22 cellular contexts compared by ENCODE assay signal in the genomic region with DNA sequence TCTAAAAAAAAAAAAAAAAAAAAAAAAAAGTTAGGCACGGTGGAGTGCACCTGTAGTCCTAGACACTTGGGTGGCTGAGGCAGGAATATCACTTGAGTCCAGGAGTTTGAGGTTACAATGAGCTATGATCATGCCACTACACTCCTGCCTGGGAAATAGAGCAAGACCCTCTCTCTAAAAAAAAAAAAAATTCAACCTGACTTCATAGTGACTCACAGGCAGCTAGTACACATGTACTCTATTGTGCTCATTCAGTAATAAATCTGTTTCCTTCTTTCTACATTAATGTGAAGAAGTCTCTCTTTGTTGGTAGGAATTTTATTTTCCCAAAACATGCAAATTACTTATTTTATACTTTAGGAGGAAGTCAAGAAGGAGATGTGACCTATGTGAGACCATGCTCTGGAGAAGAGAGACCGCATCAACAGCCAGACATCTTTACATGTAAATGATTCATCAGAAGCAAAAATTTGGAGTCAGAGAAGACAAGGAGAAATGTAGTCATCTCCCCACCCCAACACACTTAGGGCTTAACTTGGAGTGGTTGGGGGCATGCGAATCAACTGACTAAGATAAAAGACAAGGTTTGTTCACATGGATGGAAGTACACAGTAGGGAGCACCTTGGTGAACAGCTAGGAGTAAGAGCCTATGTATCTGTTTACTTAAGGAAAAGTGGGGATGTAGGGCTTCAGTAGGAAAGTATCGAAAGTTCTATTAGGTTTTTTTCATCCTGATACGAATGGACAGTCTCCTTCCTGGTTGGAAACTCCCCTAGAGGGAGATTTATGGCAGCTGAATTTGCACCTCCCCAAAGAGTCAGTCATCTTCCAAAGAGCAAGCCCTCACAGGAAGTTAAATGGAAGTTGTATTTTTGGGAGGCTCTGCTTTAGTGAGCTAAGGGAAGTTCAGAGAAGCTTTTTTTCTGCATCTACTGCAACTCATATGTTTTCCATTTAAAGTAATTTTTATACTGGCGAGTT. TPM values are rescaled to one million over a fixed set of nuclear protein-coding genes. Genes with fewer than 3 reads are reported as not detected.
DNase-seq lines count a peak whose midpoint lies in the region; ATAC-seq, FAIRE-seq and TF ChIP-seq lines count a peak whose summit lies in the region.
"Had no signal": no experiment of that assay in that cellular context is flagged by ENCODE, and none has a peak within 500 bp of the region (broad histone marks: within the 10 kb centered on the region; RNA-seq: fewer than 3 reads in every experiment).

No MANE protein-coding gene starts in this region.

- TF ChIP-seq CTCF in Calu3 (IDR thresholded peaks at IDR 0.05; ENCODE audit: unreplicated experiment) (no peak), PC-3 (conservative IDR thresholded peaks at IDR 0.05; ENCODE audit: low read depth, low read length) (no peak), bronchial epithelial cell (IDR thresholded peaks at IDR 0.05; ENCODE audit: insufficient read depth, low read length, severe bottlenecking) (no peak)

- H3K9me2 ChIP-seq in PC-3 (replicated peaks; ENCODE audit: low read length) = no peaks in the 10 kb centered on the region

- H3K4me1 ChIP-seq in PC-3 (ENCODE audit: insufficient read depth, low read length) = peaks cover 27% of the 10 kb centered on the region
- H3K4me1 ChIP-seq in CD4-positive, alpha-beta memory T cell (ENCODE audit: insufficient read depth, low read length) = no peaks in the 10 kb centered on the region
- H3K4me1 ChIP-seq: A549, SJSA1 had no signal

- intact Hi-C loops in Calu3 (cut with micrococcal nuclease; ENCODE audit: unreplicated experiment) (no loop called here), PC-3 (cut with micrococcal nuclease) (no loop called here)
- intact Hi-C loops in CD4-positive, alpha-beta memory T cell (cut with micrococcal nuclease) = no loop called here

- H4K20me1 ChIP-seq in PC-3 (ENCODE audit: low read length) = no peaks in the 10 kb centered on the region

- POLR2A ChIA-PET in PC-3 (lab: Charles Lee; ENCODE audit: unreplicated experiment) = no interaction called here
- POLR2A ChIA-PET in CD4-positive, alpha-beta memory T cell (lab: Charles Lee; ENCODE audit: partially characterized antibody) = no interaction called here

- H3K4me3 ChIP-seq in PC-3 (ENCODE audit: low read length) (no peak overlapping the region), bronchial epithelial cell (ENCODE audit: low read depth, low read length) (no peak overlapping the region)
- no peak overlapping the region for H3K4me3 ChIP-seq in CD4-positive, alpha-beta memory T cell (ENCODE audit: low read length in 2 of 2)
- H3K4me3 ChIP-seq: A549, GM12878, K562, PC-9, SJSA1 had no signal

- H3K27me3 Mint-ChIP-seq in Calu3 (ENCODE audit: unreplicated experiment) = no peaks in the 10 kb centered on the region
- peaks cover 8 to 15% of the 10 kb centered on the region in 2 donors for H3K27me3 Mint-ChIP-seq in CD4-positive, alpha-beta memory T cell

- ATAC-seq in PC-3 (peak; percentile 78), GM21717 (IDR thresholded peaks at IDR 0.05; ENCODE audit: unreplicated experiment) (no peak), GM18861 (IDR thresholded peaks at IDR 0.05; ENCODE audit: unreplicated experiment) (no peak)
- ATAC-seq: A549, GM12878, K562 had no signal

- no peaks in the 10 kb centered on the region for H3K36me3 Mint-ChIP-seq in Calu3 (ENCODE audit: insufficient read depth, unreplicated experiment)
- peaks cover 0 to 4% of the 10 kb centered on the region in 2 donors for H3K36me3 Mint-ChIP-seq in CD4-positive, alpha-beta memory T cell

- no peaks in the 10 kb centered on the region for H3F3A ChIP-seq in PC-3 (ENCODE audit: low read length, unreplicated experiment)

- peak overlapping the region; percentile 46; the same call in 1 of the 2 replicates for H2AFZ ChIP-seq in PC-3 (ENCODE audit: low read length)
- H2AFZ ChIP-seq: PC-9 had no signal

- no peaks in the 10 kb centered on the region for H3K27me3 ChIP-seq in PC-3 (ENCODE audit: low read length)
- H3K27me3 ChIP-seq in bronchial epithelial cell (ENCODE audit: control insufficient read depth, insufficient read depth, low read length) = no peaks in the 10 kb centered on the region
- no peaks in the 10 kb centered on the region for H3K27me3 ChIP-seq in CD4-positive, alpha-beta memory T cell (ENCODE audit: insufficient read depth, low read length)
- H3K27me3 ChIP-seq: SJSA1 had no signal

- no peak overlapping the region for H3K9ac ChIP-seq in PC-3 (ENCODE audit: low read length)

- 0 out of 2 replicates have a peak, but pooled peaks cover 5% of the 10 kb centered on the region for H3K9me3 ChIP-seq in PC-3 (ENCODE audit: low read length)
- no peaks in the 10 kb centered on the region for H3K9me3 ChIP-seq in CD4-positive, alpha-beta memory T cell (ENCODE audit: control insufficient read depth in 1 of 2, low read length in 2 of 2)
- H3K9me3 ChIP-seq: A549, SJSA1 had no signal

- no peak overlapping the region for H3K4me3 Mint-ChIP-seq in Calu3 (ENCODE audit: low read depth, unreplicated experiment)
- no peak overlapping the region for H3K4me3 Mint-ChIP-seq in CD4-positive, alpha-beta memory T cell
- H3K4me3 Mint-ChIP-seq: HFFc6 had no signal

- peak overlapping the region; percentile 45 for H3K27ac ChIP-seq in PC-3 (ENCODE audit: low read length)
- H3K27ac ChIP-seq in CD4-positive, alpha-beta memory T cell (ENCODE audit: low read depth, low read length) = no peak overlapping the region
- H3K27ac ChIP-seq: A549, PC-9, SJSA1 had no signal

- peak overlapping the region; percentile 48 for H3K27ac Mint-ChIP-seq in Calu3 (ENCODE audit: unreplicated experiment)
- no peak overlapping the region for H3K27ac Mint-ChIP-seq in CD4-positive, alpha-beta memory T cell
- H3K27ac Mint-ChIP-seq: HFFc6 had no signal

- peaks cover 11% of the 10 kb centered on the region for H3K9me3 Mint-ChIP-seq in Calu3 (ENCODE audit: low read depth, unreplicated experiment)
- H3K9me3 Mint-ChIP-seq in CD4-positive, alpha-beta memory T cell = peaks cover 0 to 9% (median 5%) of the 10 kb centered on the region in 8 donors
- H3K9me3 Mint-ChIP-seq: HFFc6 had no signal

- H3K79me2 ChIP-seq in PC-3 (ENCODE audit: low read length) = no peaks in the 10 kb centered on the region

- FAIRE-seq in bronchial epithelial cell (lab: Jason Lieb, UNC) = no peak
- FAIRE-seq: A549, GM12878, GM19239, K562 had no signal

- peaks cover 5% of the 10 kb centered on the region for H3K4me1 Mint-ChIP-seq in Calu3 (ENCODE audit: low read depth, unreplicated experiment)
- no peaks in the 10 kb centered on the region for H3K4me1 Mint-ChIP-seq in CD4-positive, alpha-beta memory T cell

- peak overlapping the region; percentile 33 for H3K4me2 ChIP-seq in PC-3 (ENCODE audit: low read length)
- H3K4me2 ChIP-seq: A549, PC-9 had no signal

- H3K36me3 ChIP-seq in PC-3 (ENCODE audit: low read depth, low read length) (no peaks in the 10 kb centered on the region; the same call in 1 of the 2 replicates), bronchial epithelial cell (ENCODE audit: control insufficient read depth, insufficient read depth, low read length) (no peaks in the 10 kb centered on the region)
- H3K36me3 ChIP-seq in CD4-positive, alpha-beta memory T cell (ENCODE audit: insufficient read depth, low read length) = no peaks in the 10 kb centered on the region
- H3K36me3 ChIP-seq: SJSA1 had no signal

- CTCF ChIA-PET in Calu3 (lab: Charles Lee) (interaction anchor here (0.5 to 0.7 kb wide), 5 partner anchors 14 to 1201 kb away, joined by 4 to 7 read pairs (median 6); no protein-coding TSS in a partner anchor), PC-3 (lab: Charles Lee) (no interaction called here)
- CTCF ChIA-PET in CD4-positive, alpha-beta memory T cell (lab: Charles Lee; ENCODE audit: partially characterized antibody) = no interaction called here

- BruUV-seq in Calu3 (replicated peaks; lab: Mats Ljungman, UMichigan) (no TSS peak), PC-3 (replicated peaks; lab: Mats Ljungman, UMichigan) (no TSS peak)

- no peak for DNase-seq in Calu3
- DNase-seq in PC-3 = peak; percentile 53
- DNase-seq in bronchial epithelial cell (ENCODE audit: low read depth) = peak; percentile 21
- DNase-seq in kidney tubule cell (ENCODE audit: low spot score) = peak; percentile 76
- DNase-seq in CD4-positive, alpha-beta memory T cell = no peak
- no peak for DNase-seq in DMS 273 (lab: John Stamatoyannopoulos, UW; ENCODE audit: unreplicated experiment)
- DNase-seq: C1 segment of cervical spinal cord, DMS153, H7, HFFc6, NCI-H1417 treated with DMSO at 0.1 percent for 48 hours, NCI-H2029, NCI-H345, NCI-H524 treated with DMSO at 0.1 percent for 48 hours, PC-9 had no signal

RNA-seq across cellular contexts. Expression of gene NMD3, which starts 23.0 kb away (rescaled TPM):
- 90.7 and 104 TPM in 2 replicates for total RNA-seq in Calu3 (2022)
- 65.3 and 72.6 TPM in 2 replicates for total RNA-seq in PC-3 (2014; rRNA removed)
- total RNA-seq in bronchial epithelial cell = 65.2 and 153 TPM in 2 replicates
- total RNA-seq in CD4-positive, alpha-beta memory T cell = 10 to 100 TPM; 38.7 to 41.4 TPM
- polyA plus RNA-seq in CD4-positive, alpha-beta memory T cell = 10 to 100 TPM; 42.8 to 52.6 TPM

Comparison
In these comparisons a context has a peak if more than half of its experiments do, and no peak if none do; other contexts are left out.
1. DNase-seq: peak in PC-3 (single experiment), bronchial epithelial cell (single experiment) and kidney tubule cell (single experiment); none in Calu3 (single experiment), CD4-positive, alpha-beta memory T cell (0 of 5) and DMS 273 (single experiment).